ENCODE assay signal across 18 cellular contexts in the genomic region with DNA sequence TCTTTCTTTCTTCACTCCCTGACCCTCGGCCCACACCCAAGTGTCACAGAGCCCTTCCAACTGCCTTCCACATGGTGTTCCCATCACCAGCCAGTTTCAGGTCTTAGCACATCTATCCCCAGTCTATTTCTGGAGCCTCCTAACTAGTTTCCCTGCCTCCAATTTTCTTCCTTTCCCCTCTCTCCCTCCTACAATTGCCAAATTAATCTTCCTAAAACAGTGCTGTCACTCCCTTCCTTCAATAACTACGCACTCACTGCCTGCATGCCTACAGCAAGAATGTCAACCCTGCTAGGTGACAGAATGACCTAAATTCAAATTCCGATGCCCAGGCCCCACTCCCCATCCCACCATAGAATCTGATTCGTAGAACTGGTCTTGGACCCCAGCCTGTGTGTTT.
"Had no signal": no experiment of that assay in that cellular context is flagged by ENCODE, and none has a peak within 500 bp of the region (broad histone marks: within the 10 kb centered on the region; RNA-seq: fewer than 3 reads in every experiment).

No MANE protein-coding gene starts in this region.

- H3K4me3 ChIP-seq: colonic mucosa, dorsolateral prefrontal cortex, esophagus muscularis mucosa, gastroesophageal sphincter, heart left ventricle, left lung, lower lobe of right lung, mucosa of descending colon had no signal

- H3K4me3 Mint-ChIP-seq: mesothelial cell of epicardium had no signal

- H3K36me3 Mint-ChIP-seq: mesothelial cell of epicardium had no signal

- H3K9me3 Mint-ChIP-seq: mesothelial cell of epicardium had no signal

- H3K27ac ChIP-seq: colonic mucosa, dorsolateral prefrontal cortex, esophagus muscularis mucosa, foreskin keratinocyte, heart left ventricle, left lung, lower lobe of right lung had no signal

- H3K27ac Mint-ChIP-seq: mesothelial cell of epicardium had no signal

- ATAC-seq: foreskin keratinocyte, gastroesophageal sphincter, heart left ventricle, left cardiac atrium, left lung, left ventricle myocardium superior, lower lobe of right lung, mucosa of descending colon had no signal

- H3K4me1 ChIP-seq: colonic mucosa, foreskin keratinocyte, heart left ventricle, left lung, lower lobe of right lung had no signal

- H3K36me3 ChIP-seq: colonic mucosa, esophagus muscularis mucosa, gastroesophageal sphincter, heart left ventricle, left lung, lower lobe of right lung had no signal

- DNase-seq: colonic mucosa; cortex of kidney; dermis blood vessel endothelial cell; dorsolateral prefrontal cortex; effector CD4-positive, alpha-beta T cell; effector memory CD4-positive, alpha-beta T cell; foreskin keratinocyte; heart left ventricle; hippocampal formation; left cardiac atrium; left lung; left ventricle myocardium superior; lower lobe of right lung; mesenchymal stem cell; mucosa of descending colon had no signal

- H3K27me3 ChIP-seq: colonic mucosa, dorsolateral prefrontal cortex, esophagus muscularis mucosa, gastroesophageal sphincter, heart left ventricle, left lung had no signal

- H3K9me3 ChIP-seq: colonic mucosa, esophagus muscularis mucosa, gastroesophageal sphincter, heart left ventricle, left lung, lower lobe of right lung, mucosa of descending colon had no signal
